In the genomic region with DNA sequence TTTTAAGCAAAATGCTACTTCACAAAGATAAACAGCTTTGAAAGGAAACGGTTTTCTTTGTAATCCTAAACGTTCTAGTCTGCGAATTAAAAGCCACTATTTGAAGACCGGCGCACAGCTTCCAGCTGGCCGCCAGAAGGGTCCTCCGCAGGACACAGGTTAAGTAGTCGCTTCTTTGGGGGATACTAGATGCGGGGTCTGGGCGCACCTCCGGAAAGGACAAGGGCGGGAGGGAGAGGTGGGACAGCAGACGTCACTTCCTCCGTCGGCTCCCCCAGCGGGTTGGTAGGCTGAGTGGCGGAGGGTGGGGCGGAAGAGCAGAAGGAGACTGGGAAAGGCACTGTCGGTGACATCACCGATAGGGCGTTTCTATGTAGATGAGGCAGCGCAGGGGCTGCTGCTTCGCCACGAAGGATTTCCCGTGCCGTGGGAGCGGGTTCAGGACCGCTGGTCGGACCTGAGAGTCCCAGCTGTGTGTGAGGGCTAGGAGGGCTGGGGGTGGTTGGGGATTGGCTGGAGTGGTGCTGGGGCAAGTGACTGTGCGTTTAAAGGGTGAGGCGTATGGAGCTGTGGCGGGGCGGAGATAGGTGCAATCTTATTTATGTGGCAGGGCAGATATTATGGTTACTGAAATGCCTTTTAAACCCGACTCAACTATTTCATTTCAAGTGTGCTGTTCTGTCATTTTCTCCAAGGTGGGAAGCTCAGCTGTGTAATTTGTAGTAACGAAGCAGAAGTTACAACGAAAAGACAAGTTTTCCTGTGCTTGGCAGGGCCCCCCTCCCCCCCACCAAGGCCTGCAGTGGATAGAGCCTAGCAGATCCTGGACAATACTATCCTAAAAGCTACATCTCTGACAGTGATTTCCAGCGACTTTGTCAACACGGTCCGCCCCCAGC, we compare ENCODE assay signal across 8 cellular contexts.
DNase-seq lines count a peak whose midpoint lies in the region; ATAC-seq lines count a peak whose summit lies in the region.
"Not testable (repeated sequence)": the region's sequence is repeated elsewhere in the genome, so short reads cannot be mapped to it uniquely, and the experiment has no call there.

No MANE protein-coding gene starts in this region.

- H3K4me1 ChIP-seq in endocrine pancreas (ENCODE audit: control insufficient read depth, insufficient read depth, low read length): not testable (repeated sequence)

- H3K9ac ChIP-seq in endocrine pancreas (ENCODE audit: control insufficient read depth, insufficient read depth, low read length): peak overlapping the region; percentile 51

- H3K4me1 Mint-ChIP-seq in activated CD8-positive, alpha-beta T cell treated with anti-CD3 and anti-CD28 coated beads, Interleukin-2, amount 10 ng/mL, durations not matched to agents 7 days and 5 days (ENCODE audit: low read depth): peaks cover 24% of the 10 kb centered on the region

- not testable (repeated sequence) for H3K27me3 Mint-ChIP-seq in activated CD8-positive, alpha-beta T cell treated with anti-CD3 and anti-CD28 coated beads, Interleukin-2, amount 10 ng/mL, durations not matched to agents 7 days and 5 days (ENCODE audit: low read depth)

- not testable (repeated sequence) for H3K9me3 ChIP-seq in endocrine pancreas (ENCODE audit: control insufficient read depth, low read length)

- H3K4me3 Mint-ChIP-seq in activated CD8-positive, alpha-beta T cell treated with anti-CD3 and anti-CD28 coated beads, Interleukin-2, amount 10 ng/mL, durations not matched to agents 7 days and 5 days: peak overlapping the region; percentile 89

- H3K27me3 ChIP-seq in endocrine pancreas (ENCODE audit: control insufficient read depth, insufficient read depth, low read length): not testable (repeated sequence)

- H3K36me3 ChIP-seq in endocrine pancreas (ENCODE audit: control insufficient read depth, insufficient read depth, low read length): not testable (repeated sequence)

- H3K9me3 Mint-ChIP-seq in activated CD8-positive, alpha-beta T cell treated with anti-CD3 and anti-CD28 coated beads, Interleukin-2, amount 10 ng/mL, durations not matched to agents 7 days and 5 days (ENCODE audit: insufficient read depth): not testable (repeated sequence)

- peak; percentile 92 for ATAC-seq in GM21515 (IDR thresholded peaks at IDR 0.05; ENCODE audit: unreplicated experiment)
- ATAC-seq in activated CD8-positive, alpha-beta T cell treated with anti-CD3 and anti-CD28 coated beads, Interleukin-2, amount 10 ng/mL, durations not matched to agents 7 days and 5 days: peak; percentile 83

- H3K4me3 ChIP-seq in endocrine pancreas (ENCODE audit: control insufficient read depth, insufficient read depth, low read length): peak overlapping the region; percentile 68

- not testable (repeated sequence) for H3K36me3 Mint-ChIP-seq in activated CD8-positive, alpha-beta T cell treated with anti-CD3 and anti-CD28 coated beads, Interleukin-2, amount 10 ng/mL, durations not matched to agents 7 days and 5 days (ENCODE audit: low read depth)

- POLR2A ChIA-PET in activated CD8-positive, alpha-beta T cell treated with anti-CD3 and anti-CD28 coated beads, Interleukin-2, amount 10 ng/mL, durations not matched to agents 7 days and 5 days (lab: Charles Lee): interaction anchor here (0.6 to 1.4 kb wide), 4 partner anchors 9 to 1841 kb away, joined by 5 to 61 read pairs (median 14); no protein-coding TSS in a partner anchor

- peak overlapping the region; percentile 100 for H3K27ac Mint-ChIP-seq in activated CD8-positive, alpha-beta T cell treated with anti-CD3 and anti-CD28 coated beads, Interleukin-2, amount 10 ng/mL, durations not matched to agents 7 days and 5 days

- peak; percentile 97 for DNase-seq in DMS114 treated with DMSO at 0.1 percent for 48 hours (lab: John Stamatoyannopoulos, UW; ENCODE audit: unreplicated experiment)
- peak; percentile 97 for DNase-seq in HT1080 (ENCODE audit: low read depth)
- peak; percentile 64 for DNase-seq in NK-92 treated with Interleukin-12 subunit alpha and Interleukin-12 subunit beta, amount 100 ng/mL, for 24 hours (lab: John Stamatoyannopoulos, UW)
- DNase-seq in activated CD8-positive, alpha-beta T cell treated with anti-CD3 and anti-CD28 coated beads, Interleukin-2, amount 10 ng/mL, durations not matched to agents 7 days and 5 days: peak; percentile 86
- DNase-seq in medulla oblongata (ENCODE audit: extremely low spot score): peak; percentile 93
- peak; percentile 60 to 73 for DNase-seq in stimulated activated CD8-positive, alpha-beta memory T cell treated with anti-CD3 and anti-CD28 coated beads, Interleukin-15, amount 100 ng/mL, for 48 hours (ENCODE audit: low read depth in 2 of 2)

- CTCF ChIA-PET in activated CD8-positive, alpha-beta T cell treated with anti-CD3 and anti-CD28 coated beads, Interleukin-2, amount 10 ng/mL, durations not matched to agents 7 days and 5 days (lab: Charles Lee): not testable (repeated sequence)

Comparison
In these comparisons a context has a peak if more than half of its experiments do, and no peak if none do; other contexts are left out.
1. Peak in every context shown above with its lines: DNase-seq, ATAC-seq and H3K4me3 ChIP-seq.